Comparison of ENCODE assay signal across 11 cellular contexts in the genomic region with DNA sequence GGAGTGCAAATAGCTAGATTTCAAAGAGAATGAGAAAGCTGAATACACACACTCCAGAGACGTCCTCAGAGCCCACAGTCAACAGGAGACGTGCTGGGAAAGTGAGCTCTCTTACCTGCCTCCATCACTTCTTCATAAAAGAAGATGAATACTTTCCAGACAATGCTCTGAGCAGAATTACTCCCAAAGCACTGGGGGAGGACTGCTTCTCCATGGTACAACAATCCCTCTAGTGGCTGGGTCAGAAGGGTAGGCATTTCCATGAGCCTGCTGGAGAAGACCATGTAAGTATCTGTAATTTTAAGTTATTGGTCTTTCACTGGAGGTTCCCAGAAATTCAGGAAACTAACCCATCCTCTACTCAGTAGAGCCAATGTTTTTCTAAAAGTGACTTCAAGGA.
DNase-seq lines count a peak whose midpoint lies in the region; ATAC-seq and TF ChIP-seq lines count a peak whose summit lies in the region.
"Had no signal": no experiment of that assay in that cellular context is flagged by ENCODE, and none has a peak within 500 bp of the region (broad histone marks: within the 10 kb centered on the region; RNA-seq: fewer than 3 reads in every experiment).

No MANE protein-coding gene starts in this region.

- no peak overlapping the region for H3K27ac ChIP-seq in Peyer's patch
- H3K27ac ChIP-seq: coronary artery had no signal

- no peaks in the 10 kb centered on the region for H3K27me3 ChIP-seq in Peyer's patch

- no peak overlapping the region for H3K4me3 ChIP-seq in AG10803 (ENCODE audit: low read length)
- H3K4me3 ChIP-seq in Peyer's patch: no peak overlapping the region
- H3K4me3 ChIP-seq: coronary artery, K562 had no signal

- no peaks in the 10 kb centered on the region for H3K36me3 ChIP-seq in Peyer's patch

- no peak for TF ChIP-seq POLR2A in Peyer's patch (IDR thresholded peaks at IDR 0.05)

- ATAC-seq in GM18502 (IDR thresholded peaks at IDR 0.05; ENCODE audit: poor library complexity, unreplicated experiment): no peak
- ATAC-seq: K562 had no signal

- H3K4me1 ChIP-seq in Peyer's patch: no peaks in the 10 kb centered on the region

- no peaks in the 10 kb centered on the region for H3K9me3 ChIP-seq in Peyer's patch

- DNase-seq in AG10803 (ENCODE audit: low read depth): peak; percentile 68
- DNase-seq in HuH-7 (ENCODE audit: low spot score): peak; percentile 35
- DNase-seq in amniotic stem cell (lab: John Stamatoyannopoulos, UW): peak; percentile 17
- DNase-seq in kidney glomerular epithelial cell (lab: John Stamatoyannopoulos, UW): peak; percentile 25
- DNase-seq in activated T-cell treated with anti-CD3 and anti-CD28 coated beads, Interleukin-2, amount 50 U/mL, for 48 hours: no peak
- DNase-seq in Peyer's patch: no peak
- no peak for DNase-seq in SHP77 (lab: John Stamatoyannopoulos, UW)
- DNase-seq: activated B cell treated with CpG ODN at 0.5 μM for 24 hours had no signal

- TF ChIP-seq CTCF in AG10803 (conservative IDR thresholded peaks at IDR 0.05; ENCODE audit: low read length) (peak; percentile 77), Peyer's patch (IDR thresholded peaks at IDR 0.05) (no peak)

Comparison
In these comparisons a context has a peak if more than half of its experiments do, and no peak if none do; other contexts are left out.
1. DNase-seq: peak in AG10803 (single experiment), HuH-7 (single experiment), amniotic stem cell (single experiment) and kidney glomerular epithelial cell (single experiment); none in activated T-cell treated with anti-CD3 and anti-CD28 coated beads, Interleukin-2, amount 50 U/mL, for 48 hours (0 of 2), Peyer's patch (0 of 3) and SHP77 (0 of 2).